8 cellular contexts compared by ENCODE assay signal in the genomic region with DNA sequence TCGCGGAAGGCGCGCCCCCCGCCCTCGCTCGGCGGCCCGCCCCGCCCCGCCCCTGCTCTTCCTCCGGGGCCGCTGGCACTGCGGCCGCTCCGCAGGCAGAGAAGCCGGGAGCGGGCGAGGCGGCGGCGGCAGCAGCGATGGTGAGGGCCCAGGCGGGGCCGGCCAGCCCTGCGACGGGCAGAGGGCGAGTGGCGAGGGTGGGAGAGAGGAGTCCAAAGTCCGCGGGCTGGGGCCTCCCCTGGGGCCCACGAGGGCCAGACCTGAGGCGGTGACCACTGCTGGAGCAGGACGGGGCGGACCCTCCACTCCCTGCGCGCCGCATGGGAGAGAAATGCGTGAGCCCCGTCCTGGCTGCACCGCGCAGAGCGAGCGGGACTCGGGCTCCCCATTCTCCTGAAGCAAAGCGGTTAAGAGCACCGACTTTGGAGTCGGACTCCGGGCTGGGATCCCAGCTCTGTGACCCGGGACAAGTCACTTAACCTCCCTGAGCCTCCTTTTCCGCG. TPM values are rescaled to one million over a fixed set of nuclear protein-coding genes. Genes with fewer than 3 reads are reported as not detected.
A peak's percentile ranks its signal among the peaks of the same experiment; 100 is the strongest.
DNase-seq lines count a peak whose midpoint lies in the region; ATAC-seq and TF ChIP-seq lines count a peak whose summit lies in the region.

A gene with protein sequence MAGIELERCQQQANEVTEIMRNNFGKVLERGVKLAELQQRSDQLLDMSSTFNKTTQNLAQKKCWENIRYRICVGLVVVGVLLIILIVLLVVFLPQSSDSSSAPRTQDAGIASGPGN (plus strand): TSS at position 78 of the 503 bp plus-strand sequence. CDS start 60 bp downstream, at position 138.

- H3K4me1 Mint-ChIP-seq in T-helper 2 cell treated with Interferon-gamma antibody and Interleukin-4, amounts not matched to agents 5 μg/mL and 100 μg/mL, for 36 hours (ENCODE audit: low read depth): peaks cover 41% of the 10 kb centered on the region
- peaks cover 24% of the 10 kb centered on the region for H3K4me1 Mint-ChIP-seq in endodermal cell

- peak within 1 kb of the TSS; percentile 53; the same call in 1 of the 2 replicates for H3K9ac ChIP-seq in ES-I3 (ENCODE audit: low read depth, low read length)
- H3K9ac ChIP-seq in endodermal cell (ENCODE audit: extremely low read depth, low read length, poor library complexity, severe bottlenecking): no peak within 1 kb of the TSS

- H3K27me3 ChIP-seq in endodermal cell (ENCODE audit: control insufficient read depth, insufficient read depth, low read length, poor library complexity, severe bottlenecking) (no peaks in the 10 kb centered on the region), aorta (ENCODE audit: control insufficient read depth in 1 of 2, insufficient read depth in 2 of 2, low read length in 1 of 2) (no peaks in the 10 kb centered on the region)

- H3K27ac Mint-ChIP-seq in T-helper 2 cell treated with Interferon-gamma antibody and Interleukin-4, amounts not matched to agents 5 μg/mL and 100 μg/mL, for 36 hours: peak within 1 kb of the TSS; percentile 85
- peak within 1 kb of the TSS; percentile 70 for H3K27ac Mint-ChIP-seq in endodermal cell

- no peaks in the 10 kb centered on the region for H3K9me3 Mint-ChIP-seq in T-helper 2 cell treated with Interferon-gamma antibody and Interleukin-4, amounts not matched to agents 5 μg/mL and 100 μg/mL, for 36 hours
- H3K9me3 Mint-ChIP-seq in endodermal cell: no peaks in the 10 kb centered on the region

- H3K36me3 ChIP-seq in ES-I3 (ENCODE audit: insufficient read depth, low read length) (peaks cover 7% of the 10 kb centered on the region; the same call in 1 of the 2 replicates), endodermal cell (ENCODE audit: control insufficient read depth, insufficient read depth, low read length) (peaks cover 45% of the 10 kb centered on the region), aorta (ENCODE audit: control insufficient read depth in 1 of 2, insufficient read depth in 2 of 2, low read length in 1 of 2) (no peaks in the 10 kb centered on the region)

- H3K4me3 ChIP-seq in HFF-Myc (replicated peaks; ENCODE audit: low read depth, low read length) (peak within 1 kb of the TSS; percentile 44), endodermal cell (ENCODE audit: low read length) (no peak within 1 kb of the TSS), aorta (ENCODE audit: low read length in 2 of 2) (peak within 1 kb of the TSS; percentile 36 to 63)

- peak within 1 kb of the TSS; percentile 85 for H3K4me3 Mint-ChIP-seq in T-helper 2 cell treated with Interferon-gamma antibody and Interleukin-4, amounts not matched to agents 5 μg/mL and 100 μg/mL, for 36 hours
- peak within 1 kb of the TSS; percentile 36 for H3K4me3 Mint-ChIP-seq in endodermal cell

- peaks cover 24% of the 10 kb centered on the region for H3K36me3 Mint-ChIP-seq in T-helper 2 cell treated with Interferon-gamma antibody and Interleukin-4, amounts not matched to agents 5 μg/mL and 100 μg/mL, for 36 hours (ENCODE audit: low read depth)
- H3K36me3 Mint-ChIP-seq in endodermal cell (ENCODE audit: low read depth): peaks cover 23% of the 10 kb centered on the region

- TF ChIP-seq CTCF in HFF-Myc (IDR thresholded peaks at IDR 0.05; ENCODE audit: low read depth, low read length, missing control alignments): no peak
- TF ChIP-seq CTCF in endodermal cell (conservative IDR thresholded peaks at IDR 0.05): no peak

- DNase-seq in HFF-Myc (ENCODE audit: extremely low read depth, low read depth) (no peak), endodermal cell (no peak), mucosa of gallbladder (ENCODE audit: low spot score) (peak; percentile 37), aorta (peak; percentile 65 to 82), 8988T (no peak), foreskin melanocyte (no peak)
- DNase-seq in T-helper 2 cell treated with Interferon-gamma antibody and Interleukin-4, amounts not matched to agents 5 μg/mL and 100 μg/mL, for 36 hours (ENCODE audit: low spot score): no peak

- H3K27ac ChIP-seq in endodermal cell (ENCODE audit: low read depth, low read length) (no peak within 1 kb of the TSS), aorta (ENCODE audit: low read depth in 1 of 2, low read length in 2 of 2) (peak within 1 kb of the TSS; percentile 24 to 87)

- WGBS in endodermal cell (ENCODE audit: insufficient coverage in 1 of 2, insufficient read length in 1 of 2), 2 experiments: 72 to 84% methylated on average over 25 to 52 of the region's 52 CpGs
- WGBS in aorta, 2 donors: 0 to 1% methylated on average over 42 to 52 of the region's 52 CpGs

- intact Hi-C loops in aorta (cut with DNase I): no loop called here

- no peaks in the 10 kb centered on the region for H3K27me3 Mint-ChIP-seq in T-helper 2 cell treated with Interferon-gamma antibody and Interleukin-4, amounts not matched to agents 5 μg/mL and 100 μg/mL, for 36 hours (ENCODE audit: low read depth)
- peaks cover 2% of the 10 kb centered on the region for H3K27me3 Mint-ChIP-seq in endodermal cell (ENCODE audit: insufficient read depth)

- peak; percentile 79 for ATAC-seq in aorta (ENCODE audit: low FRiP score)

- H3K4me1 ChIP-seq in ES-I3 (ENCODE audit: insufficient read depth, low read length): peaks cover 18% of the 10 kb centered on the region
- peaks cover 4% of the 10 kb centered on the region for H3K4me1 ChIP-seq in endodermal cell (ENCODE audit: control insufficient read depth, insufficient read depth, low read length)
- H3K4me1 ChIP-seq in aorta (ENCODE audit: control insufficient read depth in 1 of 2, insufficient read depth in 2 of 2, low read length in 2 of 2): no peaks in the 10 kb centered on the region

- no peaks in the 10 kb centered on the region for H3K9me3 ChIP-seq in ES-I3 (ENCODE audit: control insufficient read depth, insufficient read depth, low read length)
- H3K9me3 ChIP-seq in endodermal cell (ENCODE audit: control insufficient read depth, low read length): no peaks in the 10 kb centered on the region
- H3K9me3 ChIP-seq in aorta (ENCODE audit: control insufficient read depth, low read length): no peaks in the 10 kb centered on the region

RNA-seq across cellular contexts. Expression of the gene that starts here (rescaled TPM):
- 10 to 100 TPM in 1 of 2 donors, 1 to 10 TPM in 1; 6.3 to 13.9 TPM for total RNA-seq in endodermal cell
- polyA plus RNA-seq in endodermal cell (2013, experiment 1 of 2): 13.7 TPM
- 17.3 TPM for polyA plus RNA-seq in endodermal cell (2013, experiment 2 of 2)
- 48.8 TPM for total RNA-seq in mucosa of gallbladder
- 10 to 100 TPM; 60.3 to 83.8 TPM for total RNA-seq in aorta
- 100 to 1,000 TPM; 180 to 186 TPM for polyA plus RNA-seq in aorta

Comparison
In these comparisons a context has a peak if more than half of its experiments do, and no peak if none do; other contexts are left out.
1. DNase-seq: peak in mucosa of gallbladder (single experiment) and aorta (2 of 2); none in HFF-Myc (single experiment), T-helper 2 cell treated with Interferon-gamma antibody and Interleukin-4, amounts not matched to agents 5 μg/mL and 100 μg/mL, for 36 hours (single experiment), endodermal cell (single experiment), 8988T (single experiment) and foreskin melanocyte (single experiment).